ENCODE assay signal across 13 cellular contexts in genomic region chr14:61543946-61544345, GRCh38.
DNase-seq lines count a peak whose midpoint lies in the region; ATAC-seq and TF ChIP-seq lines count a peak whose summit lies in the region.
"Had no signal": no experiment of that assay in that cellular context is flagged by ENCODE, and none has a peak within 500 bp of the region (broad histone marks: within the 10 kb centered on the region; RNA-seq: fewer than 3 reads in every experiment).

No MANE protein-coding gene starts in this region.

- H3K4me3 Mint-ChIP-seq in activated naive CD4-positive, alpha-beta T cell treated with anti-CD3 and anti-CD28 coated beads, Interleukin-2, amount 50 U/mL, for 24 hours = no peak overlapping the region
- H3K4me3 Mint-ChIP-seq in natural killer cell (no peak overlapping the region), type B pancreatic cell (no peak overlapping the region)

- H3K27me3 Mint-ChIP-seq in activated naive CD4-positive, alpha-beta T cell treated with anti-CD3 and anti-CD28 coated beads, Interleukin-2, amount 50 U/mL, for 24 hours = no peaks in the 10 kb centered on the region
- H3K27me3 Mint-ChIP-seq in natural killer cell (ENCODE audit: low read depth in 2 of 2) (no peaks in the 10 kb centered on the region), type B pancreatic cell (no peaks in the 10 kb centered on the region)

- peak overlapping the region; percentile 19 for H3K27ac Mint-ChIP-seq in activated naive CD4-positive, alpha-beta T cell treated with anti-CD3 and anti-CD28 coated beads, Interleukin-2, amount 50 U/mL, for 24 hours
- H3K27ac Mint-ChIP-seq in natural killer cell = peak overlapping the region; percentile 74 to 86
- peak overlapping the region; percentile 56 for H3K27ac Mint-ChIP-seq in type B pancreatic cell

- no peak for DNase-seq in activated naive CD4-positive, alpha-beta T cell treated with anti-CD3 and anti-CD28 coated beads, Interleukin-2, amount 50 U/mL, for 16 hours
- DNase-seq in natural killer cell = no peak
- no peak for DNase-seq in type B pancreatic cell (ENCODE audit: extremely low spot score, unreplicated experiment)
- DNase-seq in stimulated activated naive CD4-positive, alpha-beta T cell treated with Interleukin-2 at 50 U/mL for 16 hours (lab: John Stamatoyannopoulos, UW) = no peak
- DNase-seq: dermis blood vessel endothelial cell; foreskin keratinocyte; NCI-H82; SIG-M5; stimulated activated CD4-positive, alpha-beta T cell treated with anti-CD3 and anti-CD28 coated beads, Interleukin-4, amount 100 ng/mL, for 4 hours had no signal

- no peak for TF ChIP-seq CTCF in natural killer cell (IDR thresholded peaks at IDR 0.05)
- no peak for TF ChIP-seq CTCF in type B pancreatic cell (conservative IDR thresholded peaks at IDR 0.05)

- peaks cover 29% of the 10 kb centered on the region for H3K36me3 Mint-ChIP-seq in activated naive CD4-positive, alpha-beta T cell treated with anti-CD3 and anti-CD28 coated beads, Interleukin-2, amount 50 U/mL, for 24 hours
- H3K36me3 Mint-ChIP-seq in natural killer cell (peaks cover 30% of the 10 kb centered on the region), type B pancreatic cell (no peaks in the 10 kb centered on the region)

- H3K27ac ChIP-seq in cingulate gyrus (ENCODE audit: low read depth, low read length) = peak overlapping the region; percentile 22
- H3K27ac ChIP-seq: foreskin keratinocyte had no signal

- no peaks in the 10 kb centered on the region for H3K9me3 Mint-ChIP-seq in activated naive CD4-positive, alpha-beta T cell treated with anti-CD3 and anti-CD28 coated beads, Interleukin-2, amount 50 U/mL, for 24 hours
- no peaks in the 10 kb centered on the region for H3K9me3 Mint-ChIP-seq in natural killer cell
- H3K9me3 Mint-ChIP-seq in type B pancreatic cell = no peaks in the 10 kb centered on the region

- H3K4me1 Mint-ChIP-seq in activated naive CD4-positive, alpha-beta T cell treated with anti-CD3 and anti-CD28 coated beads, Interleukin-2, amount 50 U/mL, for 24 hours = peaks cover 26% of the 10 kb centered on the region
- peaks cover 47 to 51% of the 10 kb centered on the region in 2 donors for H3K4me1 Mint-ChIP-seq in natural killer cell
- H3K4me1 Mint-ChIP-seq in type B pancreatic cell (ENCODE audit: unreplicated experiment) = peaks cover 40% of the 10 kb centered on the region

- ATAC-seq in natural killer cell (no peak), HG02938 (IDR thresholded peaks at IDR 0.05; ENCODE audit: unreplicated experiment) (no peak), HG03175 (IDR thresholded peaks at IDR 0.05; ENCODE audit: unreplicated experiment) (no peak)
- ATAC-seq: foreskin keratinocyte had no signal

- intact Hi-C loops in natural killer cell (cut with micrococcal nuclease) = no loop called here

Comparison
In these comparisons a context has a peak if more than half of its experiments do, and no peak if none do; other contexts are left out.
1. H3K27ac Mint-ChIP-seq: peak in every context shown above with its lines; median percentile 80 in natural killer cell; 56 in type B pancreatic cell; 19 in activated naive CD4-positive, alpha-beta T cell treated with anti-CD3 and anti-CD28 coated beads, Interleukin-2, amount 50 U/mL, for 24 hours.